Comparison of ENCODE assay signal across 8 cellular contexts in genomic region chr2:160493227-160494028, GRCh38. TPM values are rescaled to one million over a fixed set of nuclear protein-coding genes. Genes with fewer than 3 reads are reported as not detected.
DNase-seq lines count a peak whose midpoint lies in the region.

Gene RBMS1 (minus strand): TSS chr2:160493807. CDS start chr2:160493363, 444 bp downstream.

- peak; percentile 37 for DNase-seq in SIG-M5 treated with dmso at 0.1 percent for 504 hours (lab: John Stamatoyannopoulos, UW; ENCODE audit: unreplicated experiment)
- DNase-seq in SIG-M5 (lab: John Stamatoyannopoulos, UW): no peak
- DNase-seq in NCI-H226: peak; percentile 52
- peak; percentile 56 for DNase-seq in activated CD4-positive, alpha-beta memory T cell treated with anti-CD3 and anti-CD28 coated beads, Interleukin-2, amount 10 ng/mL, durations not matched to agents 7 days and 5 days
- DNase-seq in effector CD8-positive, alpha-beta T cell (lab: John Stamatoyannopoulos, UW): peak; percentile 47
- peak; percentile 47 to 66 for DNase-seq in lung microvascular endothelial cell (ENCODE audit: low read depth in 2 of 2)
- peak; percentile 29 for DNase-seq in stimulated activated CD8-positive, alpha-beta memory T cell treated with anti-CD3 and anti-CD28 coated beads, Interleukin-12 subunit alpha, Interleukin-12 subunit beta, amount 100 ng/mL, for 4 hours (ENCODE audit: low read depth)
- DNase-seq in globus pallidus (ENCODE audit: low spot score): no peak

- peak within 1 kb of the TSS; percentile 97 for H3K4me3 Mint-ChIP-seq in activated CD4-positive, alpha-beta memory T cell treated with anti-CD3 and anti-CD28 coated beads, Interleukin-2, amount 10 ng/mL, durations not matched to agents 7 days and 5 days

- H3K9me3 Mint-ChIP-seq in activated CD4-positive, alpha-beta memory T cell treated with anti-CD3 and anti-CD28 coated beads, Interleukin-2, amount 10 ng/mL, durations not matched to agents 7 days and 5 days: no peaks in the 10 kb centered on the region

- peaks cover 35% of the 10 kb centered on the region for H3K4me1 Mint-ChIP-seq in activated CD4-positive, alpha-beta memory T cell treated with anti-CD3 and anti-CD28 coated beads, Interleukin-2, amount 10 ng/mL, durations not matched to agents 7 days and 5 days

- peaks cover 7% of the 10 kb centered on the region for H3K36me3 Mint-ChIP-seq in activated CD4-positive, alpha-beta memory T cell treated with anti-CD3 and anti-CD28 coated beads, Interleukin-2, amount 10 ng/mL, durations not matched to agents 7 days and 5 days (ENCODE audit: low read depth)

- H3K27me3 Mint-ChIP-seq in activated CD4-positive, alpha-beta memory T cell treated with anti-CD3 and anti-CD28 coated beads, Interleukin-2, amount 10 ng/mL, durations not matched to agents 7 days and 5 days: peaks cover 19% of the 10 kb centered on the region

- POLR2A ChIA-PET in activated CD4-positive, alpha-beta memory T cell treated with anti-CD3 and anti-CD28 coated beads, Interleukin-2, amount 10 ng/mL, durations not matched to agents 7 days and 5 days (lab: Charles Lee): interaction anchor here (0.9 to 2.9 kb wide), 5 partner anchors 20 to 159 kb away, joined by 4 to 18 read pairs (median 5); no protein-coding TSS in a partner anchor

- H3K27ac Mint-ChIP-seq in activated CD4-positive, alpha-beta memory T cell treated with anti-CD3 and anti-CD28 coated beads, Interleukin-2, amount 10 ng/mL, durations not matched to agents 7 days and 5 days: peak within 1 kb of the TSS; percentile 84

- CTCF ChIA-PET in activated CD4-positive, alpha-beta memory T cell treated with anti-CD3 and anti-CD28 coated beads, Interleukin-2, amount 10 ng/mL, durations not matched to agents 7 days and 5 days (lab: Charles Lee): no interaction called here

RNA-seq across cellular contexts. Expression of gene RBMS1, which starts in this region (rescaled TPM):
- total RNA-seq in activated CD4-positive, alpha-beta memory T cell treated with anti-CD3 and anti-CD28 coated beads, Interleukin-2, amount 10 ng/mL, durations not matched to agents 7 days and 5 days: 10 to 100 TPM; 65.5 to 67.5 TPM
- total RNA-seq in lung microvascular endothelial cell: 41.8 and 74.2 TPM in 2 replicates

Comparison
In these comparisons a context has a peak if more than half of its experiments do, and no peak if none do; other contexts are left out.
1. DNase-seq: peak in SIG-M5 treated with dmso at 0.1 percent for 504 hours (single experiment), NCI-H226 (single experiment), activated CD4-positive, alpha-beta memory T cell treated with anti-CD3 and anti-CD28 coated beads, Interleukin-2, amount 10 ng/mL, durations not matched to agents 7 days and 5 days (single experiment), effector CD8-positive, alpha-beta T cell (single experiment), lung microvascular endothelial cell (2 of 2) and stimulated activated CD8-positive, alpha-beta memory T cell treated with anti-CD3 and anti-CD28 coated beads, Interleukin-12 subunit alpha, Interleukin-12 subunit beta, amount 100 ng/mL, for 4 hours (single experiment); none in SIG-M5 (single experiment) and globus pallidus (single experiment).